Comparison of ENCODE assay signal across 1 cellular context in the genomic region with DNA sequence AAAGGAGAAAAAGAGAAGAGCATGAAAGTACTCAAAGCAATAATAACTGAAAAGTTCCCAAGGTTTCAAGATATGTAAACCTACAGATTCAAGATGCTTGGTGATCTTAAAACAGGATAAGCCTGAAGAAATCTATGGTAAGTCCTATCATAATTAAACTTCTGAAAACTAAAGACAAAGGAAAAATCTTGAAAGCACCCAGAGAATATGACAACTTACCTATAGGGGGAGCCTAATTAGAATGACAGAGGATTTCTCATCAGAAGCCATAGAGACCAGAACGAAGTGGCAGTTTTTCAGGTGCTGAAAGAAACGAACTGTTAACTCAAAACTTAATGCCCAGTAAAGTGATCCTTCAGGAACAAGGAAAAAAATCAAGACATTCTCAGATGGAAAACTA.
TF ChIP-seq lines count a peak whose summit lies in the region.

No MANE protein-coding gene starts in this region.

TF ChIP-seq in GM23338, 12 proteins besides CTCF, POLR2A, EP300 and RAD21 (continued from another document):
- TF ChIP-seq, protein P1, sequence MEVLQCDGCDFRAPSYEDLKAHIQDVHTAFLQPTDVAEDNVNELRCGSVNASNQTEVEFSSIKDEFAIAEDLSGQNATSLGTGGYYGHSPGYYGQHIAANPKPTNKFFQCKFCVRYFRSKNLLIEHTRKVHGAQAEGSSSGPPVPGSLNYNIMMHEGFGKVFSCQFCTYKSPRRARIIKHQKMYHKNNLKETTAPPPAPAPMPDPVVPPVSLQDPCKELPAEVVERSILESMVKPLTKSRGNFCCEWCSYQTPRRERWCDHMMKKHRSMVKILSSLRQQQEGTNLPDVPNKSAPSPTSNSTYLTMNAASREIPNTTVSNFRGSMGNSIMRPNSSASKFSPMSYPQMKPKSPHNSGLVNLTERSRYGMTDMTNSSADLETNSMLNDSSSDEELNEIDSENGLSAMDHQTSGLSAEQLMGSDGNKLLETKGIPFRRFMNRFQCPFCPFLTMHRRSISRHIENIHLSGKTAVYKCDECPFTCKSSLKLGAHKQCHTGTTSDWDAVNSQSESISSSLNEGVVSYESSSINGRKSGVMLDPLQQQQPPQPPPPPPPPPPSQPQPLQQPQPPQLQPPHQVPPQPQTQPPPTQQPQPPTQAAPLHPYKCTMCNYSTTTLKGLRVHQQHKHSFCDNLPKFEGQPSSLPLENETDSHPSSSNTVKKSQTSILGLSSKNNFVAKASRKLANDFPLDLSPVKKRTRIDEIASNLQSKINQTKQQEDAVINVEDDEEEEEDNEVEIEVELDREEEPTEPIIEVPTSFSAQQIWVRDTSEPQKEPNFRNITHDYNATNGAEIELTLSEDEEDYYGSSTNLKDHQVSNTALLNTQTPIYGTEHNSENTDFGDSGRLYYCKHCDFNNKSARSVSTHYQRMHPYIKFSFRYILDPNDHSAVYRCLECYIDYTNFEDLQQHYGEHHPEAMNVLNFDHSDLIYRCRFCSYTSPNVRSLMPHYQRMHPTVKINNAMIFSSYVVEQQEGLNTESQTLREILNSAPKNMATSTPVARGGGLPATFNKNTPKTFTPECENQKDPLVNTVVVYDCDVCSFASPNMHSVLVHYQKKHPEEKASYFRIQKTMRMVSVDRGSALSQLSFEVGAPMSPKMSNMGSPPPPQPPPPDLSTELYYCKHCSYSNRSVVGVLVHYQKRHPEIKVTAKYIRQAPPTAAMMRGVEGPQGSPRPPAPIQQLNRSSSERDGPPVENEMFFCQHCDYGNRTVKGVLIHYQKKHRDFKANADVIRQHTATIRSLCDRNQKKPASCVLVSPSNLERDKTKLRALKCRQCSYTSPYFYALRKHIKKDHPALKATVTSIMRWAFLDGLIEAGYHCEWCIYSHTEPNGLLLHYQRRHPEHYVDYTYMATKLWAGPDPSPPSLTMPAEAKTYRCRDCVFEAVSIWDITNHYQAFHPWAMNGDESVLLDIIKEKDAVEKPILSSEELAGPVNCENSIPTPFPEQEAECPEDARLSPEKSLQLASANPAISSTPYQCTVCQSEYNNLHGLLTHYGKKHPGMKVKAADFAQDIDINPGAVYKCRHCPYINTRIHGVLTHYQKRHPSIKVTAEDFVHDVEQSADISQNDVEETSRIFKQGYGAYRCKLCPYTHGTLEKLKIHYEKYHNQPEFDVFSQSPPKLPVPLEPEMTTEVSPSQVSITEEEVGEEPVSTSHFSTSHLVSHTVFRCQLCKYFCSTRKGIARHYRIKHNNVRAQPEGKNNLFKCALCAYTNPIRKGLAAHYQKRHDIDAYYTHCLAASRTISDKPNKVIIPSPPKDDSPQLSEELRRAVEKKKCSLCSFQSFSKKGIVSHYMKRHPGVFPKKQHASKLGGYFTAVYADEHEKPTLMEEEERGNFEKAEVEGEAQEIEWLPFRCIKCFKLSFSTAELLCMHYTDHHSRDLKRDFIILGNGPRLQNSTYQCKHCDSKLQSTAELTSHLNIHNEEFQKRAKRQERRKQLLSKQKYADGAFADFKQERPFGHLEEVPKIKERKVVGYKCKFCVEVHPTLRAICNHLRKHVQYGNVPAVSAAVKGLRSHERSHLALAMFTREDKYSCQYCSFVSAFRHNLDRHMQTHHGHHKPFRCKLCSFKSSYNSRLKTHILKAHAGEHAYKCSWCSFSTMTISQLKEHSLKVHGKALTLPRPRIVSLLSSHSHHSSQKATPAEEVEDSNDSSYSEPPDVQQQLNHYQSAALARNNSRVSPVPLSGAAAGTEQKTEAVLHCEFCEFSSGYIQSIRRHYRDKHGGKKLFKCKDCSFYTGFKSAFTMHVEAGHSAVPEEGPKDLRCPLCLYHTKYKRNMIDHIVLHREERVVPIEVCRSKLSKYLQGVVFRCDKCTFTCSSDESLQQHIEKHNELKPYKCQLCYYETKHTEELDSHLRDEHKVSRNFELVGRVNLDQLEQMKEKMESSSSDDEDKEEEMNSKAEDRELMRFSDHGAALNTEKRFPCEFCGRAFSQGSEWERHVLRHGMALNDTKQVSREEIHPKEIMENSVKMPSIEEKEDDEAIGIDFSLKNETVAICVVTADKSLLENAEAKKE (CRISPR knock-in tag; IDR thresholded peaks at IDR 0.05): no peak
- TF ChIP-seq CREB1 (CRISPR knock-in tag; IDR thresholded peaks at IDR 0.05; ENCODE audit: low read depth) (no peak), POLR2AphosphoS5 (IDR thresholded peaks at IDR 0.05; ENCODE audit: low read depth) (no peak), STAT1 (IDR thresholded peaks at IDR 0.05; ENCODE audit: unreplicated experiment) (no peak)
- TF ChIP-seq, protein P2, sequence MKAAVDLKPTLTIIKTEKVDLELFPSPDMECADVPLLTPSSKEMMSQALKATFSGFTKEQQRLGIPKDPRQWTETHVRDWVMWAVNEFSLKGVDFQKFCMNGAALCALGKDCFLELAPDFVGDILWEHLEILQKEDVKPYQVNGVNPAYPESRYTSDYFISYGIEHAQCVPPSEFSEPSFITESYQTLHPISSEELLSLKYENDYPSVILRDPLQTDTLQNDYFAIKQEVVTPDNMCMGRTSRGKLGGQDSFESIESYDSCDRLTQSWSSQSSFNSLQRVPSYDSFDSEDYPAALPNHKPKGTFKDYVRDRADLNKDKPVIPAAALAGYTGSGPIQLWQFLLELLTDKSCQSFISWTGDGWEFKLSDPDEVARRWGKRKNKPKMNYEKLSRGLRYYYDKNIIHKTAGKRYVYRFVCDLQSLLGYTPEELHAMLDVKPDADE (IDR thresholded peaks at IDR 0.05): no peak
- TF ChIP-seq, protein P3, sequence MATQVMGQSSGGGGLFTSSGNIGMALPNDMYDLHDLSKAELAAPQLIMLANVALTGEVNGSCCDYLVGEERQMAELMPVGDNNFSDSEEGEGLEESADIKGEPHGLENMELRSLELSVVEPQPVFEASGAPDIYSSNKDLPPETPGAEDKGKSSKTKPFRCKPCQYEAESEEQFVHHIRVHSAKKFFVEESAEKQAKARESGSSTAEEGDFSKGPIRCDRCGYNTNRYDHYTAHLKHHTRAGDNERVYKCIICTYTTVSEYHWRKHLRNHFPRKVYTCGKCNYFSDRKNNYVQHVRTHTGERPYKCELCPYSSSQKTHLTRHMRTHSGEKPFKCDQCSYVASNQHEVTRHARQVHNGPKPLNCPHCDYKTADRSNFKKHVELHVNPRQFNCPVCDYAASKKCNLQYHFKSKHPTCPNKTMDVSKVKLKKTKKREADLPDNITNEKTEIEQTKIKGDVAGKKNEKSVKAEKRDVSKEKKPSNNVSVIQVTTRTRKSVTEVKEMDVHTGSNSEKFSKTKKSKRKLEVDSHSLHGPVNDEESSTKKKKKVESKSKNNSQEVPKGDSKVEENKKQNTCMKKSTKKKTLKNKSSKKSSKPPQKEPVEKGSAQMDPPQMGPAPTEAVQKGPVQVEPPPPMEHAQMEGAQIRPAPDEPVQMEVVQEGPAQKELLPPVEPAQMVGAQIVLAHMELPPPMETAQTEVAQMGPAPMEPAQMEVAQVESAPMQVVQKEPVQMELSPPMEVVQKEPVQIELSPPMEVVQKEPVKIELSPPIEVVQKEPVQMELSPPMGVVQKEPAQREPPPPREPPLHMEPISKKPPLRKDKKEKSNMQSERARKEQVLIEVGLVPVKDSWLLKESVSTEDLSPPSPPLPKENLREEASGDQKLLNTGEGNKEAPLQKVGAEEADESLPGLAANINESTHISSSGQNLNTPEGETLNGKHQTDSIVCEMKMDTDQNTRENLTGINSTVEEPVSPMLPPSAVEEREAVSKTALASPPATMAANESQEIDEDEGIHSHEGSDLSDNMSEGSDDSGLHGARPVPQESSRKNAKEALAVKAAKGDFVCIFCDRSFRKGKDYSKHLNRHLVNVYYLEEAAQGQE (IDR thresholded peaks at IDR 0.05; ENCODE audit: unreplicated experiment): no peak
